Comparison of ENCODE assay signal across 8 cellular contexts in genomic region chr2:48946444-48947048, GRCh38.
A peak's percentile ranks its signal among the peaks of the same experiment; 100 is the strongest.
DNase-seq lines count a peak whose midpoint lies in the region; ATAC-seq and TF ChIP-seq lines count a peak whose summit lies in the region.

No MANE protein-coding gene starts in this region.

- intact Hi-C loops in PC-3 (cut with micrococcal nuclease), result loop anchor here (1.0 to 5.0 kb wide), 2 partner anchors 1196 to 1546 kb away; no protein-coding TSS in a partner anchor

- ATAC-seq in PC-3, result peak; percentile 67

- no peaks in the 10 kb centered on the region for H3K4me1 ChIP-seq in HEK293 (ENCODE audit: control insufficient read depth, insufficient read depth, low read length)
- no peaks in the 10 kb centered on the region for H3K4me1 ChIP-seq in PC-3 (ENCODE audit: insufficient read depth, low read length)

- POLR2A ChIA-PET in HEK293 (lab: Yijun Ruan, JAX) (no interaction called here), PC-3 (lab: Charles Lee; ENCODE audit: unreplicated experiment) (no interaction called here)

- no peaks in the 10 kb centered on the region for H3F3A ChIP-seq in PC-3 (ENCODE audit: low read length, unreplicated experiment)

- BruUV-seq in PC-3 (replicated peaks; lab: Mats Ljungman, UMichigan), result no TSS peak

- H3K27ac ChIP-seq in HEK293 (ENCODE audit: extremely low read depth, low read depth, low read length) (no peak overlapping the region), PC-3 (ENCODE audit: low read length) (no peak overlapping the region)

- H3K27me3 ChIP-seq in PC-3 (ENCODE audit: low read length), result peaks cover 8% of the 10 kb centered on the region; the same call in 1 of the 2 replicates

- no peaks in the 10 kb centered on the region for H3K9me3 Mint-ChIP-seq in brain
- H3K9me3 Mint-ChIP-seq in immature natural killer cell, result no peaks in the 10 kb centered on the region

- in situ Hi-C loops in ACHN (cut with HindIII; ENCODE audit: low pct_ligation_motif_present, low pct_unique_long_range_greater_than_20kb, low sequenced_read_pairs), result no loop called here

- H3K4me1 Mint-ChIP-seq in brain (peaks cover 15% of the 10 kb centered on the region), immature natural killer cell (no peaks in the 10 kb centered on the region)

- H3K9ac ChIP-seq in PC-3 (ENCODE audit: low read length), result no peak overlapping the region

- H3K36me3 Mint-ChIP-seq in brain (no peaks in the 10 kb centered on the region), immature natural killer cell (no peaks in the 10 kb centered on the region)

- no peaks in the 10 kb centered on the region for H3K9me2 ChIP-seq in PC-3 (replicated peaks; ENCODE audit: low read length)

- no peaks in the 10 kb centered on the region for H3K36me3 ChIP-seq in HEK293 (ENCODE audit: control insufficient read depth in 2 of 2, insufficient read depth in 1 of 2, low read length in 2 of 2)
- H3K36me3 ChIP-seq in PC-3 (ENCODE audit: low read depth, low read length), result no peaks in the 10 kb centered on the region

- H3K27me3 Mint-ChIP-seq in brain (peaks cover 3% of the 10 kb centered on the region), immature natural killer cell (ENCODE audit: low read depth in 3 of 3) (no peaks in the 10 kb centered on the region)

- DNase-seq in ACHN (peak; percentile 63), LHCN-M2 (ENCODE audit: low read depth) (peak; percentile 37), PC-3 (peak; percentile 67), immature natural killer cell (peak; percentile 18 to 34 (median 21))
- DNase-seq in stimulated activated CD4-positive, alpha-beta T cell treated with anti-CD3 and anti-CD28 coated beads, Interleukin-2, amount 100 ng/mL, for 48 hours, result peak; percentile 2 to 11

- H4K20me1 ChIP-seq in PC-3 (ENCODE audit: low read length), result no peaks in the 10 kb centered on the region

- no peak overlapping the region for H3K4me2 ChIP-seq in PC-3 (ENCODE audit: low read length)

- no peaks in the 10 kb centered on the region for H3K9me3 ChIP-seq in HEK293 (ENCODE audit: control insufficient read depth, insufficient read depth, low read depth, low read length)
- H3K9me3 ChIP-seq in PC-3 (ENCODE audit: low read length), result no peaks in the 10 kb centered on the region

- no peaks in the 10 kb centered on the region for H3K79me2 ChIP-seq in PC-3 (ENCODE audit: low read length)

- H3K27ac Mint-ChIP-seq in brain (peak overlapping the region in 3 of 5 experiments; percentile 9 to 71 (median 48)), immature natural killer cell (no peak overlapping the region)

- H3K4me3 ChIP-seq in HEK293 (ENCODE audit: low read depth, low read length), result no peak overlapping the region
- H3K4me3 ChIP-seq in PC-3 (ENCODE audit: low read length), result no peak overlapping the region

- TF ChIP-seq CTCF in GM12872 (IDR thresholded peaks at IDR 0.05; ENCODE audit: insufficient read depth, low read depth, low read length) (peak; percentile 83), HEK293 (tag by site-specific recombination; IDR thresholded peaks at IDR 0.05) (peak; percentile 76), PC-3 (conservative IDR thresholded peaks at IDR 0.05; ENCODE audit: low read depth, low read length) (peak; percentile 90), brain (conservative IDR thresholded peaks at IDR 0.05) (peak; percentile 96 to 98)

- H3K4me3 Mint-ChIP-seq in brain (no peak overlapping the region), immature natural killer cell (no peak overlapping the region)

- H2AFZ ChIP-seq in PC-3 (ENCODE audit: low read length), result no peak overlapping the region

- CTCF ChIA-PET in HEK293 (lab: Yijun Ruan, JAX), result interaction anchor here (0.6 to 1.8 kb wide), 13 partner anchors 9 to 1458 kb away, joined by 3 to 7 read pairs (median 4); no protein-coding TSS in a partner anchor
- CTCF ChIA-PET in PC-3 (lab: Charles Lee), result no interaction called here

TF ChIP-seq in HEK293, 187 proteins besides CTCF, POLR2A, EP300 and RAD21:
- TF ChIP-seq PBX3 (CRISPR knock-in tag; IDR thresholded peaks at IDR 0.05) (no peak), ZSCAN16 (tag by site-specific recombination; IDR thresholded peaks at IDR 0.05) (no peak), ZNF785 (tag by site-specific recombination; IDR thresholded peaks at IDR 0.05) (peak; percentile 71; the same call in 1 of the 2 replicates), ZNF654 (tag by site-specific recombination; IDR thresholded peaks at IDR 0.05; ENCODE audit: low read depth) (peak; percentile 83), SCRT2 (tag by site-specific recombination; IDR thresholded peaks at IDR 0.05) (peak; percentile 89), ZNF660 (tag by site-specific recombination; IDR thresholded peaks at IDR 0.05) (0 out of 2 replicates have a peak, but pooled peaks have one; percentile 43), ZNF664 (tag by site-specific recombination; IDR thresholded peaks at IDR 0.05) (no peak), ZNF350 (tag by site-specific recombination; IDR thresholded peaks at IDR 0.05) (no peak), WT1 (tag by site-specific recombination; IDR thresholded peaks at IDR 0.05) (no peak), ZSCAN30 (tag by site-specific recombination; IDR thresholded peaks at IDR 0.05) (0 out of 2 replicates have a peak, but pooled peaks have one; percentile 55)

Comparison
In these comparisons a context has a peak if more than half of its experiments do, and no peak if none do; other contexts are left out.
1. DNase-seq: peak in every context shown above with its lines; median percentile 67 in PC-3; 63 in ACHN; 37 in LHCN-M2; 21 in immature natural killer cell; 6 in stimulated activated CD4-positive, alpha-beta T cell treated with anti-CD3 and anti-CD28 coated beads, Interleukin-2, amount 100 ng/mL, for 48 hours.
2. H3K27ac Mint-ChIP-seq: peak in brain (3 of 5); none in immature natural killer cell (0 of 6).
3. Peak in every context shown above with its lines, with median percentiles within 50 percentile points of each other: CTCF ChIP-seq.